In the genomic region with DNA sequence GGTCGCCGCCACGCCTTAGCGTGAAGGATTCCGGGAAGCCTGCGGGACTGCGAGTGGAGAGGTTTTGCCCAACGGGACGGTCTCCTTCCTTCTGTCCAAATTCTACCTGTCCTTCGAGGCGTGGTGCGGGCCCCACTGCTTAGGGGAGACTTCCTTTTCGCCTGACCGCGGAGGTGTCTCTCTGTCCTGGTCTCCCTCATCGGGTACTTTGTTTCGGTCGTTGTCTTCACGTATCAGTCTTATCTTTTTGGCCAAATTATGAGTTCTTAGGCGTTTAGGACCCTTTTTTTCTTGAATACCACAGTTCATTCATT, we compare ENCODE assay signal across 8 cellular contexts. TPM values are rescaled to one million over a fixed set of nuclear protein-coding genes. Genes with fewer than 3 reads are reported as not detected.
DNase-seq lines count a peak whose midpoint lies in the region; ATAC-seq, FAIRE-seq and TF ChIP-seq lines count a peak whose summit lies in the region.

No MANE protein-coding gene starts in this region.

- peaks cover 23% of the 10 kb centered on the region for H3K79me2 ChIP-seq in keratinocyte (ENCODE audit: control insufficient read depth, insufficient read depth, low read length)

- peaks cover 29% of the 10 kb centered on the region for H3K36me3 Mint-ChIP-seq in activated CD4-positive, alpha-beta memory T cell treated with anti-CD3 and anti-CD28 coated beads, Interleukin-2, amount 10 ng/mL, durations not matched to agents 7 days and 5 days (ENCODE audit: low read depth)

- dilution Hi-C loops in keratinocyte (cut with MboI; ENCODE audit: extremely low pct_ligation_motif_present, low sequenced_read_pairs) = no loop called here

- H3K4me1 Mint-ChIP-seq in activated CD4-positive, alpha-beta memory T cell treated with anti-CD3 and anti-CD28 coated beads, Interleukin-2, amount 10 ng/mL, durations not matched to agents 7 days and 5 days = peaks cover 32% of the 10 kb centered on the region

- CTCF ChIA-PET in activated CD4-positive, alpha-beta memory T cell treated with anti-CD3 and anti-CD28 coated beads, Interleukin-2, amount 10 ng/mL, durations not matched to agents 7 days and 5 days (lab: Charles Lee) = interaction anchor here (1.0 to 1.5 kb wide), 8 partner anchors 15 to 1563 kb away, joined by 3 to 7 read pairs (median 5); partner anchors contain the start of genes C2CD2L, CBL and NLRX1

- no peaks in the 10 kb centered on the region for H3K9me3 ChIP-seq in heart left ventricle
- no peaks in the 10 kb centered on the region for H3K9me3 ChIP-seq in keratinocyte (ENCODE audit: control insufficient read depth, low read depth, low read length)
- no peaks in the 10 kb centered on the region for H3K9me3 ChIP-seq in tibial artery

- no peaks in the 10 kb centered on the region for H3K9me3 Mint-ChIP-seq in activated CD4-positive, alpha-beta memory T cell treated with anti-CD3 and anti-CD28 coated beads, Interleukin-2, amount 10 ng/mL, durations not matched to agents 7 days and 5 days

- no peaks in the 10 kb centered on the region for H3K27me3 Mint-ChIP-seq in activated CD4-positive, alpha-beta memory T cell treated with anti-CD3 and anti-CD28 coated beads, Interleukin-2, amount 10 ng/mL, durations not matched to agents 7 days and 5 days

- peaks cover 5 to 37% (median 19%) of the 10 kb centered on the region in 12 donors for H3K4me1 ChIP-seq in heart left ventricle
- peaks cover 22% of the 10 kb centered on the region for H3K4me1 ChIP-seq in keratinocyte (ENCODE audit: control insufficient read depth, extremely low read depth, insufficient read depth, low read length)
- H3K4me1 ChIP-seq in tibial artery = peaks cover 0 to 22% (median 15%) of the 10 kb centered on the region in 4 donors

- H3K27ac Mint-ChIP-seq in activated CD4-positive, alpha-beta memory T cell treated with anti-CD3 and anti-CD28 coated beads, Interleukin-2, amount 10 ng/mL, durations not matched to agents 7 days and 5 days = peak overlapping the region; percentile 76

- H3K4me3 ChIP-seq in heart left ventricle (peak overlapping the region; percentile 65 to 97 (median 83)), keratinocyte (ENCODE audit: control insufficient read depth in 2 of 3, extremely low read depth in 1 of 3, insufficient read depth in 2 of 3, low read depth in 1 of 3, low read length in 3 of 3) (peak overlapping the region; percentile 83 to 89 (median 85)), tibial artery (peak overlapping the region; percentile 85 to 90)

- no peaks in the 10 kb centered on the region for H3K9me1 ChIP-seq in keratinocyte (ENCODE audit: control insufficient read depth, extremely low read depth, insufficient read depth, low read length)

- H3K4me2 ChIP-seq in keratinocyte (ENCODE audit: control insufficient read depth, extremely low read depth, insufficient read depth, low read depth, low read length) = peak overlapping the region; percentile 95

- peak overlapping the region; percentile 93 for H3K4me3 Mint-ChIP-seq in activated CD4-positive, alpha-beta memory T cell treated with anti-CD3 and anti-CD28 coated beads, Interleukin-2, amount 10 ng/mL, durations not matched to agents 7 days and 5 days

- peak overlapping the region; percentile 11 to 89 (median 82) for H3K27ac ChIP-seq in heart left ventricle
- H3K27ac ChIP-seq in keratinocyte (ENCODE audit: control insufficient read depth, insufficient read depth, low read length) = peak overlapping the region; percentile 64
- H3K27ac ChIP-seq in tibial artery = peak overlapping the region; percentile 80 to 84

- TF ChIP-seq POLR2A in heart left ventricle (IDR thresholded peaks at IDR 0.05) = no peak

- H2AFZ ChIP-seq in keratinocyte (ENCODE audit: control insufficient read depth, low read length) = peak overlapping the region; percentile 95

- no peak for FAIRE-seq in keratinocyte (lab: Jason Lieb, UNC)

- DNase-seq in heart left ventricle (no peak), cardiac septum (ENCODE audit: low spot score) (no peak), keratinocyte (ENCODE audit: low read depth, low spot score) (no peak), tibial artery (no peak), NCI-H510A (lab: John Stamatoyannopoulos, UW) (no peak)
- no peak for DNase-seq in activated CD4-positive, alpha-beta memory T cell treated with anti-CD3 and anti-CD28 coated beads, Interleukin-2, amount 10 ng/mL, durations not matched to agents 7 days and 5 days

- TF ChIP-seq CTCF in heart left ventricle (IDR thresholded peaks at IDR 0.05) (no peak), keratinocyte (optimal IDR thresholded peaks at IDR 0.05 in 1 of 3, IDR thresholded peaks at IDR 0.05 in 1 of 3, conservative IDR thresholded peaks at IDR 0.05 in 1 of 3; ENCODE audit: extremely low read depth in 1 of 3, insufficient read depth in 2 of 3, low read length in 3 of 3) (no peak), tibial artery (IDR thresholded peaks at IDR 0.05) (no peak)

- POLR2A ChIA-PET in activated CD4-positive, alpha-beta memory T cell treated with anti-CD3 and anti-CD28 coated beads, Interleukin-2, amount 10 ng/mL, durations not matched to agents 7 days and 5 days (lab: Charles Lee) = interaction anchor here (0.9 to 10.6 kb wide), 12 partner anchors 12 to 200 kb away, joined by 3 to 108 read pairs (median 8); partner anchors contain the start of genes C2CD2L, DPAGT1, HMBS and HYOU1

- intact Hi-C loops in heart left ventricle (cut with DNase I) = no loop called here
- intact Hi-C loops in cardiac septum (cut with DNase I) = loop anchor here (2.0 kb wide), 1 partner anchor 19 kb away; no protein-coding TSS in a partner anchor
- intact Hi-C loops in tibial artery (cut with DNase I; ENCODE audit: low total_unique reads) = no loop called here

- WGBS in heart left ventricle, 4 donors = 0 to 1% (median 0%) methylated on average over 11 to 20 of the region's 20 CpGs

- ATAC-seq in heart left ventricle (peak in 1 of 4 donors; percentile 51), HG02798 (IDR thresholded peaks at IDR 0.05; ENCODE audit: poor library complexity, unreplicated experiment) (no peak), HG02759 (IDR thresholded peaks at IDR 0.05; ENCODE audit: unreplicated experiment) (no peak)

- H3K27me3 ChIP-seq in heart left ventricle = no peaks in the 10 kb centered on the region
- H3K27me3 ChIP-seq in keratinocyte (ENCODE audit: control insufficient read depth, extremely low read depth, insufficient read depth, low read length) = no peaks in the 10 kb centered on the region
- H3K27me3 ChIP-seq in tibial artery = no peaks in the 10 kb centered on the region

- peaks cover 0 to 39% (median 24%) of the 10 kb centered on the region in 9 donors for H3K36me3 ChIP-seq in heart left ventricle
- peaks cover 4 to 5% of the 10 kb centered on the region in 2 experiments for H3K36me3 ChIP-seq in keratinocyte (ENCODE audit: control insufficient read depth in 2 of 2, extremely low read depth in 1 of 2, insufficient read depth in 2 of 2, low read length in 2 of 2)
- H3K36me3 ChIP-seq in tibial artery = peaks cover 0 to 35% (median 20%) of the 10 kb centered on the region in 3 donors

- no peaks in the 10 kb centered on the region for H4K20me1 ChIP-seq in keratinocyte (ENCODE audit: control insufficient read depth, extremely low read depth, insufficient read depth, low read length)

- H3K9ac ChIP-seq in keratinocyte (ENCODE audit: control insufficient read depth, extremely low read depth, insufficient read depth, low read length) = peak overlapping the region; percentile 91

RNA-seq across cellular contexts. Expression of gene HINFP, which starts 0.4 kb away (rescaled TPM):
- 10 to 100 TPM in 7 of 9 donors, 1 to 10 TPM in 2; 9.4 to 16.3 (median 12.8) TPM for total RNA-seq in heart left ventricle
- 10 to 100 TPM; 10.8 to 12.9 TPM for polyA plus RNA-seq in heart left ventricle
- total RNA-seq in cardiac septum = 14.5 TPM
- 10 to 100 TPM; 36.6 to 36.7 TPM for total RNA-seq in activated CD4-positive, alpha-beta memory T cell treated with anti-CD3 and anti-CD28 coated beads, Interleukin-2, amount 10 ng/mL, durations not matched to agents 7 days and 5 days
- 15.6 to 21.9 TPM (median 18.5 TPM) in 3 replicates for polyA plus RNA-seq in keratinocyte
- polyA plus RNA-seq in keratinocyte (2011; ENCODE audit: low read depth) = 28.1 TPM
- 11.0 and 11.4 TPM in 2 replicates for polyA plus RNA-seq in keratinocyte (2011; cell fraction: cytosol; rRNA removed)
- 54.0 and 55.8 TPM in 2 replicates for polyA plus RNA-seq in keratinocyte (2011; cell fraction: nucleus; rRNA removed)
- 9.9 and 22.4 TPM in 2 replicates for polyA plus RNA-seq in keratinocyte (2012; ENCODE audit: low replicate concordance)
- polyA minus RNA-seq in keratinocyte = 18.5 to 47.8 TPM (median 31.0 TPM) in 3 replicates
- polyA minus RNA-seq in keratinocyte (2011; cell fraction: cytosol; rRNA and poly(A)+ RNA removed) = 18.8 TPM
- polyA minus RNA-seq in keratinocyte (2011; cell fraction: nucleus; rRNA and poly(A)+ RNA removed) = 13.1 and 29.6 TPM in 2 replicates

RNA-seq across cellular contexts. Expression of gene C2CD2L, which starts 14.6 kb away (rescaled TPM):
- total RNA-seq in heart left ventricle = 10 to 100 TPM in 5 of 9 donors, 1 to 10 TPM in 4; 7.1 to 18.3 (median 11.2) TPM
- polyA plus RNA-seq in heart left ventricle = 10 to 100 TPM in 1 of 2 donors, 1 to 10 TPM in 1; 6.6 to 17.7 TPM
- total RNA-seq in cardiac septum = 11.8 TPM
- 10 to 100 TPM; 28.5 to 29.2 TPM for total RNA-seq in activated CD4-positive, alpha-beta memory T cell treated with anti-CD3 and anti-CD28 coated beads, Interleukin-2, amount 10 ng/mL, durations not matched to agents 7 days and 5 days
- 2.8 to 3.6 TPM (median 2.9 TPM) in 3 replicates for polyA plus RNA-seq in keratinocyte
- 12.0 TPM for polyA plus RNA-seq in keratinocyte (2011; ENCODE audit: low read depth)
- 2.0 and 2.2 TPM in 2 replicates for polyA plus RNA-seq in keratinocyte (2011; cell fraction: cytosol; rRNA removed)
- polyA plus RNA-seq in keratinocyte (2011; cell fraction: nucleus; rRNA removed) = 7.9 and 10.3 TPM in 2 replicates
- 3.8 and 8.4 TPM in 2 replicates for polyA plus RNA-seq in keratinocyte (2012; ENCODE audit: low replicate concordance)
- 4.4 to 11.3 TPM (median 5.4 TPM) in 3 replicates for polyA minus RNA-seq in keratinocyte
- 4.2 TPM for polyA minus RNA-seq in keratinocyte (2011; cell fraction: cytosol; rRNA and poly(A)+ RNA removed)
- polyA minus RNA-seq in keratinocyte (2011; cell fraction: nucleus; rRNA and poly(A)+ RNA removed) = 7.7 and 8.5 TPM in 2 replicates

RNA-seq across cellular contexts. Expression of gene DPAGT1, which starts 20.1 kb away (rescaled TPM):
- total RNA-seq in heart left ventricle (10 to 100 TPM; 11.2 to 32.4 (median 16.5) TPM), cardiac septum (18.9 TPM)
- polyA plus RNA-seq in heart left ventricle (10 to 100 TPM; 13.4 to 32.9 TPM), keratinocyte (59.7 to 75.4 TPM (median 60.4 TPM) in 3 replicates)
- total RNA-seq in activated CD4-positive, alpha-beta memory T cell treated with anti-CD3 and anti-CD28 coated beads, Interleukin-2, amount 10 ng/mL, durations not matched to agents 7 days and 5 days = 10 to 100 TPM; 57.3 to 58.4 TPM
- 10.2 TPM for polyA plus RNA-seq in keratinocyte (2011; ENCODE audit: low read depth)
- polyA plus RNA-seq in keratinocyte (2011; cell fraction: cytosol; rRNA removed) = 35.9 and 52.5 TPM in 2 replicates
- 189 and 239 TPM in 2 replicates for polyA plus RNA-seq in keratinocyte (2011; cell fraction: nucleus; rRNA removed)
- 28.4 and 34.3 TPM in 2 replicates for polyA plus RNA-seq in keratinocyte (2012; ENCODE audit: low replicate concordance)
- polyA minus RNA-seq in keratinocyte = 91.8 to 112 TPM (median 99.5 TPM) in 3 replicates
- 50.5 TPM for polyA minus RNA-seq in keratinocyte (2011; cell fraction: cytosol; rRNA and poly(A)+ RNA removed)
- 85.9 and 92.7 TPM in 2 replicates for polyA minus RNA-seq in keratinocyte (2011; cell fraction: nucleus; rRNA and poly(A)+ RNA removed)

RNA-seq across cellular contexts. Expression of gene ABCG4, which starts 27.1 kb away (rescaled TPM):
- total RNA-seq in heart left ventricle (1 to 10 TPM in 4 of 9 donors, under 1 TPM in 5; 0.38 to 2.1 (median 0.98) TPM), cardiac septum (1.0 TPM)
- polyA plus RNA-seq in heart left ventricle (1 to 10 TPM in 1 of 2 donors, under 1 TPM in 1; 0.25 to 1.1 TPM), keratinocyte (0.14 to 0.27 TPM (median 0.21 TPM) in 3 replicates)
- total RNA-seq in activated CD4-positive, alpha-beta memory T cell treated with anti-CD3 and anti-CD28 coated beads, Interleukin-2, amount 10 ng/mL, durations not matched to agents 7 days and 5 days = not detected
- 0.26 TPM for polyA plus RNA-seq in keratinocyte (2011; ENCODE audit: low read depth)
- polyA plus RNA-seq in keratinocyte (2011; cell fraction: cytosol; rRNA removed) = 0.09 and 0.19 TPM in 2 replicates
- polyA plus RNA-seq in keratinocyte (2011; cell fraction: nucleus; rRNA removed) = 1.3 and 1.4 TPM in 2 replicates
- 0.31 and 0.99 TPM in 2 replicates for polyA plus RNA-seq in keratinocyte (2012; ENCODE audit: low replicate concordance)
- 0.43 to 1.9 TPM (median 1.1 TPM) in 3 replicates for polyA minus RNA-seq in keratinocyte
- not detected for polyA minus RNA-seq in keratinocyte (2011; cell fraction: cytosol; rRNA and poly(A)+ RNA removed)
- 0.78 and 0.84 TPM in 2 replicates for polyA minus RNA-seq in keratinocyte (2011; cell fraction: nucleus; rRNA and poly(A)+ RNA removed)

RNA-seq across cellular contexts. Expression of gene HMBS, which starts 37.1 kb away (rescaled TPM):
- 10 to 100 TPM in 8 of 9 donors, 1 to 10 TPM in 1; 8.1 to 24.1 (median 16.6) TPM for total RNA-seq in heart left ventricle
- 10 to 100 TPM; 28.8 to 34.0 TPM for polyA plus RNA-seq in heart left ventricle
- 14.7 TPM for total RNA-seq in cardiac septum
- total RNA-seq in activated CD4-positive, alpha-beta memory T cell treated with anti-CD3 and anti-CD28 coated beads, Interleukin-2, amount 10 ng/mL, durations not matched to agents 7 days and 5 days = 10 to 100 TPM; 17.3 to 18.8 TPM
- 43.5 to 52.0 TPM (median 48.7 TPM) in 3 replicates for polyA plus RNA-seq in keratinocyte
- 13.8 TPM for polyA plus RNA-seq in keratinocyte (2011; ENCODE audit: low read depth)
- polyA plus RNA-seq in keratinocyte (2011; cell fraction: cytosol; rRNA removed) = 40.8 and 42.6 TPM in 2 replicates
- polyA plus RNA-seq in keratinocyte (2011; cell fraction: nucleus; rRNA removed) = 39.2 and 43.5 TPM in 2 replicates
- polyA plus RNA-seq in keratinocyte (2012; ENCODE audit: low replicate concordance) = 19.8 and 42.8 TPM in 2 replicates
- 35.2 to 44.8 TPM (median 38.1 TPM) in 3 replicates for polyA minus RNA-seq in keratinocyte
- polyA minus RNA-seq in keratinocyte (2011; cell fraction: cytosol; rRNA and poly(A)+ RNA removed) = 29.9 TPM
- polyA minus RNA-seq in keratinocyte (2011; cell fraction: nucleus; rRNA and poly(A)+ RNA removed) = 14.7 and 15.7 TPM in 2 replicates
